ENCODE assay signal across 8 cellular contexts in genomic region chr14:90522585-90523191, GRCh38.
DNase-seq lines count a peak whose midpoint lies in the region; ATAC-seq and TF ChIP-seq lines count a peak whose summit lies in the region.

No MANE protein-coding gene starts in this region.

- H3K27ac ChIP-seq in H9 (ENCODE audit: insufficient read length, low read depth, low read length) (no peak overlapping the region), esophagus (ENCODE audit: low read depth in 2 of 2, low read length in 1 of 2) (peak overlapping the region; percentile 17 to 71)

- no peak for TF ChIP-seq CTCF in H9 (conservative IDR thresholded peaks at IDR 0.05)

- intact Hi-C loops in posterior cingulate gyrus (cut with DNase I): no loop called here

- H3K4me3 Mint-ChIP-seq in H9: no peak overlapping the region

- H3K18ac ChIP-seq in H9 (ENCODE audit: insufficient read length, low read depth, low read length): no peak overlapping the region

- no peaks in the 10 kb centered on the region for H3K79me1 ChIP-seq in H9 (ENCODE audit: insufficient read depth, low read depth, low read length, poor library complexity, severe bottlenecking)

- H2BK20ac ChIP-seq in H9 (ENCODE audit: low read depth, low read length, poor library complexity, severe bottlenecking): no peak overlapping the region

- H2BK5ac ChIP-seq in H9 (ENCODE audit: insufficient read length, low read length): no peak overlapping the region

- peaks cover 4 to 9% (median 6%) of the 10 kb centered on the region in 3 experiments; a peak in 5 of 7 replicates for H3K36me3 Mint-ChIP-seq in H9 (ENCODE audit: insufficient read depth in 1 of 3, low read depth in 3 of 3)

- no peak overlapping the region for H2BK12ac ChIP-seq in H9 (ENCODE audit: insufficient read length, low read depth, low read length)

- H3K56ac ChIP-seq in H9 (ENCODE audit: insufficient read length, low read depth, low read length): no peak overlapping the region

- no peak overlapping the region for H2BK120ac ChIP-seq in H9 (ENCODE audit: low read depth, low read length, poor library complexity, severe bottlenecking)

- H2BK15ac ChIP-seq in H9 (ENCODE audit: low read depth, low read length): no peak overlapping the region

- DNase-seq in H9: no peak
- DNase-seq in NCI-H526 treated with DMSO at 0.1 percent for 48 hours (lab: John Stamatoyannopoulos, UW): peak; percentile 64
- DNase-seq in posterior cingulate gyrus: peak in 6 of 10 donors; percentile 47 to 92 (median 74)
- no peak for DNase-seq in foreskin melanocyte
- no peak for DNase-seq in stimulated activated CD4-positive, alpha-beta T cell treated with anti-CD3 and anti-CD28 coated beads, Interleukin-1b, Interleukin-23, amount 100 ng/mL, for 48 hours

- H3K4me2 ChIP-seq in H9 (ENCODE audit: insufficient read depth, insufficient read length, low read length): no peak overlapping the region

- H3K9me3 Mint-ChIP-seq in H9: peaks cover 8 to 10% of the 10 kb centered on the region in 2 experiments

- H4K91ac ChIP-seq in H9 (ENCODE audit: insufficient read length, low read depth, low read length): no peak overlapping the region

- H3K4me1 Mint-ChIP-seq in H9: peaks cover 9 to 18% of the 10 kb centered on the region in 2 experiments

- no peak overlapping the region for H2AK5ac ChIP-seq in H9 (ENCODE audit: insufficient read length, low read length)

- H3K27ac Mint-ChIP-seq in H9: peak overlapping the region in 2 of 3 experiments; percentile 22 to 68; a peak in 2 of 7 replicates

- H4K5ac ChIP-seq in H9 (ENCODE audit: insufficient read length, low read depth, low read length): no peak overlapping the region

- ATAC-seq in GM21528 (IDR thresholded peaks at IDR 0.05; ENCODE audit: low FRiP score, unreplicated experiment) (no peak), GM19351 (IDR thresholded peaks at IDR 0.05; ENCODE audit: unreplicated experiment) (no peak)

- H3K14ac ChIP-seq in H9 (ENCODE audit: insufficient read depth, low read length): no peak overlapping the region

- H3K23me2 ChIP-seq in H9 (ENCODE audit: insufficient read length, low read depth, low read length, poor library complexity, severe bottlenecking): no peaks in the 10 kb centered on the region

- H3K79me2 ChIP-seq in H9 (ENCODE audit: insufficient read depth, low read length): no peaks in the 10 kb centered on the region

- H3K36me3 ChIP-seq in esophagus (ENCODE audit: control insufficient read depth in 2 of 2, insufficient read depth in 2 of 2, low read length in 1 of 2): no peaks in the 10 kb centered on the region

- H4K8ac ChIP-seq in H9 (replicated peaks; ENCODE audit: insufficient read length, low read depth, low read length): no peak overlapping the region

- H2AFZ ChIP-seq in H9 (ENCODE audit: low read length): no peak overlapping the region

- no peak overlapping the region for H3K4ac ChIP-seq in H9 (ENCODE audit: low read depth, low read length)

- no CpG with 5 or more reads among the region's 21 CpGs for WGBS in H9 (ENCODE audit: extremely low coverage, insufficient read length, low lambda C conversion rate)
- 25 to 31% methylated on average over 21 of the region's 21 CpGs for WGBS in esophagus, 2 donors

- H3K23ac ChIP-seq in H9 (ENCODE audit: insufficient read length, low read depth, low read length): no peak overlapping the region

- H3T11ph ChIP-seq in H9 (ENCODE audit: low read length): no peak overlapping the region

- no peaks in the 10 kb centered on the region for H3K9me3 ChIP-seq in H9 (ENCODE audit: control insufficient read depth, low read depth, low read length)
- no peaks in the 10 kb centered on the region for H3K9me3 ChIP-seq in esophagus (ENCODE audit: control insufficient read depth in 2 of 2, insufficient read depth in 1 of 2, low read depth in 1 of 2, low read length in 1 of 2)

- H3K4me3 ChIP-seq in esophagus (ENCODE audit: low read depth in 1 of 2, low read length in 2 of 2): no peak overlapping the region

- H3K4me1 ChIP-seq in H9 (ENCODE audit: insufficient read depth, low read length) (no peaks in the 10 kb centered on the region), esophagus (ENCODE audit: control insufficient read depth in 2 of 2, insufficient read depth in 2 of 2, low read length in 1 of 2) (peaks cover 22 to 43% of the 10 kb centered on the region in 2 donors)

- no peaks in the 10 kb centered on the region; the same call in 1 of the 2 replicates for H3K27me3 Mint-ChIP-seq in H9 (ENCODE audit: low read depth)

- H3K9ac ChIP-seq in H9 (ENCODE audit: extremely low read depth, insufficient read length, low read length): no peak overlapping the region

- H3K27me3 ChIP-seq in H9 (ENCODE audit: insufficient read depth, low read length) (no peaks in the 10 kb centered on the region), esophagus (ENCODE audit: control insufficient read depth in 1 of 2, insufficient read depth in 2 of 2, low read length in 2 of 2) (no peaks in the 10 kb centered on the region)

- no peaks in the 10 kb centered on the region for H4K20me1 ChIP-seq in H9 (ENCODE audit: control insufficient read depth, insufficient read depth, insufficient read length)

Comparison
In these comparisons a context has a peak if more than half of its experiments do, and no peak if none do; other contexts are left out.
1. DNase-seq: peak in NCI-H526 treated with DMSO at 0.1 percent for 48 hours (single experiment) and posterior cingulate gyrus (6 of 10); none in H9 (single experiment), foreskin melanocyte (single experiment) and stimulated activated CD4-positive, alpha-beta T cell treated with anti-CD3 and anti-CD28 coated beads, Interleukin-1b, Interleukin-23, amount 100 ng/mL, for 48 hours (single experiment).